ENCODE assay signal across 30 cellular contexts in the genomic region with DNA sequence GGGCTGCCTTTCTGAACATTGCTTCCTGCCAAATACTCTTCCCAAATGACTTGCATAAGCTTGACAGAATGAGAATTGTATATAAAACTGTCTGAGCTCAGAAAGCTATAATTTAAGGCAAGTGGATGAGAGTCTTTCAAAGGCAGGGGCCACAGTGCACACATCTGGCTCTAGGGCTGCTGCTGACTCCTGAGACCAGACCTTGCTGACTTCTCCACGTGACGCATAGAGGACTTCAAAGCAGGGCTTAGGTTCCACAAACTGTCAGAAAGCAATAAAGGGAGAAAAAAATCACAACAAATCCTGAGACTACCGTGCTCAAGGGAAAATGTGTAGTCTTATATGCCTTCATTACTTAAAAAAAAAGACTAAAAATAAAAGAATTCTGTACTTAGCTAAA.
"Had no signal": no experiment of that assay in that cellular context is flagged by ENCODE, and none has a peak within 500 bp of the region (broad histone marks: within the 10 kb centered on the region; RNA-seq: fewer than 3 reads in every experiment).

No MANE protein-coding gene starts in this region.

- H3K27ac ChIP-seq: breast epithelium, RWPE1, SJCRH30 had no signal

- H3K9me3 ChIP-seq: breast epithelium, MG63, SJCRH30 had no signal

- DNase-seq: activated CD4-positive, alpha-beta T cell treated with anti-CD3 and anti-CD28 coated beads for 48 hours; activated CD4-positive, alpha-beta T cell treated with anti-CD3 and anti-CD28 coated beads, Interleukin-2, amount 50 U/mL, for 4 hours; activated CD8-positive, alpha-beta memory T cell treated with anti-CD3 and anti-CD28 coated beads, Interleukin-2, amount 50 U/mL, for 48 hours; activated CD8-positive, alpha-beta T cell treated with anti-CD3 and anti-CD28 coated beads, Interleukin-2, amount 10 ng/mL, durations not matched to agents 7 days and 5 days; activated naive CD4-positive, alpha-beta T cell; activated T-cell treated with anti-CD3 and anti-CD28 coated beads, Interleukin-2, amount 50 U/mL, for 1 hour; aorta; MG63; MV-4-11; NCI-H1092 treated with DMSO at 0.1 percent for 48 hours; NCI-H1417 treated with DMSO at 0.1 percent for 48 hours; NCI-H1694; NCI-H2029; NCI-H2107; NCI-H446; NCI-H524 treated with DMSO at 0.1 percent for 48 hours; NCI-H774; NK-92 treated with Interleukin-12 subunit alpha and Interleukin-12 subunit beta, amount 100 ng/mL, for 24 hours; OCI-M1; Right ventricle myocardium superior; SJCRH30; SW 1271 had no signal

- H3K36me3 Mint-ChIP-seq: activated naive CD4-positive, alpha-beta T cell treated with anti-CD3 and anti-CD28 coated beads, Interleukin-2, amount 50 U/mL, for 24 hours; IgD-negative memory B cell had no signal

- H3K27ac Mint-ChIP-seq: activated CD8-positive, alpha-beta T cell treated with anti-CD3 and anti-CD28 coated beads, Interleukin-2, amount 10 ng/mL, durations not matched to agents 7 days and 5 days; activated naive CD4-positive, alpha-beta T cell treated with anti-CD3 and anti-CD28 coated beads, Interleukin-2, amount 50 U/mL, for 24 hours; IgD-negative memory B cell; T-helper 1 cell treated with Interleukin-12 subunit alpha and Interleukin-12 subunit beta and Interleukin-4 antibody, amounts not matched to agents 30 μg/mL and 1 μg/mL, for 36 hours had no signal

- ATAC-seq: activated CD4-positive, CD25-positive, alpha-beta regulatory T cell treated with anti-CD3 and anti-CD28 coated beads, Interleukin-2, amount 50 U/mL, for 24 hours; activated CD8-positive, alpha-beta T cell treated with anti-CD3 and anti-CD28 coated beads, Interleukin-2, amount 10 ng/mL, durations not matched to agents 7 days and 5 days; Panc1; SK-N-SH treated with all-trans-retinoic acid at 6 μM for 48 hours had no signal

- H3K4me1 ChIP-seq: breast epithelium, SJCRH30 had no signal

- H3K4me1 Mint-ChIP-seq: activated naive CD4-positive, alpha-beta T cell treated with anti-CD3 and anti-CD28 coated beads, Interleukin-2, amount 50 U/mL, for 24 hours had no signal

- H3K27me3 ChIP-seq: breast epithelium, MG63, SJCRH30 had no signal

- H3K36me3 ChIP-seq: breast epithelium, MG63, SJCRH30 had no signal

- H3K4me3 ChIP-seq: breast epithelium, MG63, SJCRH30 had no signal

- H3K9me3 Mint-ChIP-seq: activated naive CD4-positive, alpha-beta T cell treated with anti-CD3 and anti-CD28 coated beads, Interleukin-2, amount 50 U/mL, for 24 hours; IgD-negative memory B cell; T-helper 1 cell treated with Interleukin-12 subunit alpha and Interleukin-12 subunit beta and Interleukin-4 antibody, amounts not matched to agents 30 μg/mL and 1 μg/mL, for 36 hours had no signal

- H3K4me3 Mint-ChIP-seq: activated CD8-positive, alpha-beta T cell treated with anti-CD3 and anti-CD28 coated beads, Interleukin-2, amount 10 ng/mL, durations not matched to agents 7 days and 5 days; activated naive CD4-positive, alpha-beta T cell treated with anti-CD3 and anti-CD28 coated beads, Interleukin-2, amount 50 U/mL, for 24 hours; IgD-negative memory B cell; T-helper 1 cell treated with Interleukin-12 subunit alpha and Interleukin-12 subunit beta and Interleukin-4 antibody, amounts not matched to agents 30 μg/mL and 1 μg/mL, for 36 hours had no signal
